In the genomic region with DNA sequence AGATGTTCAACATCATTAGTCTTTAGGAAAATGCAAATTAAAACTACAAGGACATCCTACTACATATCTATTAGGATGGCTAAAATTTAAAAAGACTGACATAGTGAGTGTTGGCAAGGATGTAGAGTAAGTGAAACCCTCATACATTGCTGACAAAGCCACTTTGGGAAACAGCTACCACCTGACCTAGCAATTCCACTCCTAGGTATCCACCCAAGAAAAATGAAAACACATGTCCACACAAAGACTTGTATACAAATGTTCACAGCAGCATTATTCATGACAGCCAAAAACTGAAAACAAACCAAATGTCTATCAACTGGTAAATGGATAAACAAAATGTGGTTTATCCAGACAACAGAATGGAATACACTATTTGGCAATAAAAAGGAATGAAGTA, we compare ENCODE assay signal across 22 cellular contexts.
"Had no signal": no experiment of that assay in that cellular context is flagged by ENCODE, and none has a peak within 500 bp of the region (broad histone marks: within the 10 kb centered on the region; RNA-seq: fewer than 3 reads in every experiment).

No MANE protein-coding gene starts in this region.

- H3K9me3 ChIP-seq: pancreas, prostate gland, suprapubic skin, thoracic aorta, uterus had no signal

- FAIRE-seq: islet of Langerhans, pancreas had no signal

- ATAC-seq: right cardiac atrium, sciatic nerve had no signal

- H3K36me3 ChIP-seq: left ventricle myocardium inferior, pancreas, prostate gland, suprapubic skin, thoracic aorta, tibial artery, uterus had no signal

- H3K27ac Mint-ChIP-seq: mesothelial cell of epicardium; naive B cell; stimulated activated effector memory CD8-positive, alpha-beta T cell treated with anti-CD3 and anti-CD28 coated beads, Interleukin-12 subunit alpha, Interleukin-12 subunit beta, amount 100 ng/mL, for 72 hours had no signal

- H3K4me3 ChIP-seq: left ventricle myocardium inferior, lung, pancreas, prostate gland, skin epidermis, suprapubic skin, thoracic aorta, tibial artery, uterus had no signal

- H3K4me3 Mint-ChIP-seq: immature natural killer cell; mesothelial cell of epicardium; naive B cell; natural killer cell; stimulated activated effector memory CD8-positive, alpha-beta T cell treated with anti-CD3 and anti-CD28 coated beads, Interleukin-12 subunit alpha, Interleukin-12 subunit beta, amount 100 ng/mL, for 72 hours; stimulated activated naive CD8-positive, alpha-beta T cell treated with anti-CD3 and anti-CD28 coated beads, Interleukin-15, Interleukin-2, amounts not matched to agents 100 ng/mL and 50 ng/mL, for 24 hours had no signal

- H3K9me3 Mint-ChIP-seq: natural killer cell had no signal

- H3K36me3 Mint-ChIP-seq: natural killer cell had no signal

- DNase-seq: hypothalamus, left ventricle myocardium inferior, naive B cell, nucleus accumbens, pancreas, posterior cingulate gyrus, retina, right cardiac atrium, tibial artery, uterus had no signal

- H3K27me3 ChIP-seq: pancreas, suprapubic skin, tibial artery, uterus had no signal

- H3K27ac ChIP-seq: left ventricle myocardium inferior, pancreas, prostate gland, skin epidermis, suprapubic skin, thoracic aorta, tibial artery, uterus had no signal

- H3K4me1 ChIP-seq: prostate gland, tibial artery, uterus had no signal

- H3K27me3 Mint-ChIP-seq: stimulated activated naive CD8-positive, alpha-beta T cell treated with anti-CD3 and anti-CD28 coated beads, Interleukin-15, Interleukin-2, amounts not matched to agents 100 ng/mL and 50 ng/mL, for 24 hours had no signal
